ENCODE assay signal across 8 cellular contexts in the genomic region with DNA sequence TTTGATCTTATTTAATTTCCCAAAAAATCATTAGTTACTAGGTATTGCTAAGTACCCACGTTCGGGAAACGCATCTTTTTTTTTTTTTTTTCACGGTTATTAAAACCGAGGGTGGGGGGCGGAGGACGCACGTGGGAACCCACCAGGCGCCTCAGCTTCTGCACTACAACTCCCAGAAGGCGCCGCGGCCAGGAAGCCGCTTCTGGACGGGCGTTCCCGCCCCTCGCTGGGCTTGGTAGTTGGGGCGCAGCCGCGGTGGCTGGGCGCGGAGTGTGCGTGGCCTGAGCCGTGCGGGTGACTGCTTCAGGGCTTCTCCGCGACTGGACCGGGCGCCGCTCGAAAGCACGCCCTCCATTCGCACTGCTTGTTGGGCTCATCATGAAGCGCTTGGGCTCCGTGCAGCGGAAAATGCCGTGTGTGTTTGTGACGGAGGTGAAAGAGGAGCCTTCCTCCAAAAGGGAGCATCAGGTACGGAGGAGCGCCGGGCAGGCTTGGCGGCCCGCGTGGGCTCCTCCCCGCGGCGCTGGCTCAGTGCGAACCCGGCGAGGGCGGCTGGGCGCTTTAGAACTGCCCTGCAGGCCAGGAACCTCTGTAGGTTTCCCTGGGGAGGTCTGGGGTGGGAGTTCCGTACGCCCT. TPM values are rescaled to one million over a fixed set of nuclear protein-coding genes. Genes with fewer than 3 reads are reported as not detected.
DNase-seq lines count a peak whose midpoint lies in the region; ATAC-seq and TF ChIP-seq lines count a peak whose summit lies in the region.

No MANE protein-coding gene starts in this region.

- WGBS in stomach, 5 donors, result 0 to 1% (median 0%) methylated on average over 27 to 54 of the region's 54 CpGs

- DNase-seq in ELR (ENCODE audit: low read depth), result peak; percentile 90
- peak; percentile 83 for DNase-seq in H7
- peak; percentile 87 for DNase-seq in RWPE2 (ENCODE audit: low spot score)
- peak; percentile 77 for DNase-seq in activated effector memory CD4-positive, alpha-beta T cell treated with Interleukin-2 at 50 U/mL for 16 hours
- peak; percentile 83 to 96 for DNase-seq in foreskin fibroblast
- peak; percentile 79 for DNase-seq in neural crest cell (ENCODE audit: low read depth, low spot score)
- DNase-seq in stomach, result peak; percentile 87

- H3K36me3 Mint-ChIP-seq in neural crest cell (ENCODE audit: low read depth), result no peaks in the 10 kb centered on the region

- peak overlapping the region; percentile 79 for H3K9ac ChIP-seq in Loucy (ENCODE audit: low read depth, low read length, poor library complexity, severe bottlenecking)

- peaks cover 39% of the 10 kb centered on the region for H3K79me2 ChIP-seq in Loucy (ENCODE audit: insufficient read depth, low read length)

- H3F3A ChIP-seq in Loucy (ENCODE audit: low read depth), result no peaks in the 10 kb centered on the region

- H3K4me1 Mint-ChIP-seq in neural crest cell, result peaks cover 39% of the 10 kb centered on the region

- no peaks in the 10 kb centered on the region for H3K9me3 ChIP-seq in Loucy (ENCODE audit: insufficient read depth, low read depth, low read length)
- H3K9me3 ChIP-seq in RWPE2 (ENCODE audit: severe bottlenecking), result no peaks in the 10 kb centered on the region
- H3K9me3 ChIP-seq in stomach, result no peaks in the 10 kb centered on the region

- peaks cover 6% of the 10 kb centered on the region for H3K9me3 Mint-ChIP-seq in neural crest cell

- H3K4me1 ChIP-seq in Loucy (ENCODE audit: insufficient read depth, low read length, poor library complexity, severe bottlenecking) (peaks cover 43% of the 10 kb centered on the region), RWPE2 (ENCODE audit: insufficient read depth, poor library complexity, severe bottlenecking) (peaks cover 12% of the 10 kb centered on the region), stomach (peaks cover 13 to 55% (median 31%) of the 10 kb centered on the region in 4 donors)

- peak in 2 of 4 donors; percentile 32 to 79 for TF ChIP-seq POLR2A in stomach (IDR thresholded peaks at IDR 0.05)

- peak; percentile 97 for ATAC-seq in RWPE2 (ENCODE audit: low read depth)

- H3K27me3 Mint-ChIP-seq in neural crest cell (ENCODE audit: low read depth), result no peaks in the 10 kb centered on the region

- no peak for TF ChIP-seq CTCF in Loucy (conservative IDR thresholded peaks at IDR 0.05; ENCODE audit: low read length)
- no peak for TF ChIP-seq CTCF in RWPE2 (IDR thresholded peaks at IDR 0.05; ENCODE audit: poor library complexity, severe bottlenecking)
- TF ChIP-seq CTCF in foreskin fibroblast (IDR thresholded peaks at IDR 0.05; ENCODE audit: low read depth, low read length), result no peak
- TF ChIP-seq CTCF in neural crest cell (conservative IDR thresholded peaks at IDR 0.05), result no peak
- TF ChIP-seq CTCF in stomach (IDR thresholded peaks at IDR 0.05), result no peak

- H3K4me2 ChIP-seq in Loucy (ENCODE audit: low read depth, low read length, poor library complexity, severe bottlenecking), result peak overlapping the region; percentile 89

- H4K20me1 ChIP-seq in Loucy (ENCODE audit: insufficient read depth, low read length, poor library complexity, severe bottlenecking), result peaks cover 21% of the 10 kb centered on the region

- H3K27me3 ChIP-seq in H7 (ENCODE audit: control insufficient read depth, insufficient read depth, low read length) (no peaks in the 10 kb centered on the region), Loucy (ENCODE audit: insufficient read depth, low read length, poor library complexity, severe bottlenecking) (no peaks in the 10 kb centered on the region), RWPE2 (ENCODE audit: insufficient read depth, poor library complexity, severe bottlenecking) (no peaks in the 10 kb centered on the region), stomach (no peaks in the 10 kb centered on the region)

- no peaks in the 10 kb centered on the region for H3K36me3 ChIP-seq in H7 (replicated peaks; ENCODE audit: control insufficient read depth, insufficient read depth, low read length)
- H3K36me3 ChIP-seq in Loucy (ENCODE audit: insufficient read depth, low read length), result no peaks in the 10 kb centered on the region
- H3K36me3 ChIP-seq in RWPE2 (ENCODE audit: low read depth), result peaks cover 22% of the 10 kb centered on the region
- no peaks in the 10 kb centered on the region for H3K36me3 ChIP-seq in stomach

- H3K27ac ChIP-seq in RWPE2 (ENCODE audit: poor library complexity, severe bottlenecking) (peak overlapping the region; percentile 33), stomach (peak overlapping the region; percentile 80 to 89 (median 84))

- H3K4me3 ChIP-seq in H7 (ENCODE audit: insufficient read depth, low read depth, low read length) (peak overlapping the region; percentile 86), Loucy (ENCODE audit: low read length, poor library complexity, severe bottlenecking) (peak overlapping the region; percentile 83), RWPE2 (ENCODE audit: severe bottlenecking) (peak overlapping the region; percentile 79), foreskin fibroblast (ENCODE audit: low read depth in 1 of 2, low read length in 2 of 2) (peak overlapping the region; percentile 67 to 88), stomach (peak overlapping the region; percentile 67 to 87 (median 74))

- intact Hi-C loops in stomach (cut with DNase I; ENCODE audit: low total_unique reads), result no loop called here

- peak overlapping the region; percentile 97 for H3K27ac Mint-ChIP-seq in neural crest cell (ENCODE audit: unreplicated experiment)

- peak overlapping the region; percentile 96 for H2AFZ ChIP-seq in Loucy (ENCODE audit: low read length)

- H3K4me3 Mint-ChIP-seq in neural crest cell, result peak overlapping the region; percentile 98

- H3K9me2 ChIP-seq in Loucy (replicated peaks; ENCODE audit: low read depth, low read length), result no peaks in the 10 kb centered on the region

- no peak for TF ChIP-seq EP300 in stomach (IDR thresholded peaks at IDR 0.05)

RNA-seq across cellular contexts. Expression of a gene that starts 6.2 kb away (rescaled TPM):
- total RNA-seq in H7 (2014; rRNA removed; shearing (Covaris generic)), result not detected in 2 replicates
- total RNA-seq in neural crest cell (0.30 and 0.37 TPM in 2 replicates), stomach (not detected)
- not detected for polyA plus RNA-seq in stomach

Comparison
In these comparisons a context has a peak if more than half of its experiments do, and no peak if none do; other contexts are left out.
1. Peak in every context shown above with its lines: DNase-seq, ATAC-seq, H3K4me3 ChIP-seq and H3K27ac ChIP-seq.